In genomic region chr11:132312161-132312560, GRCh38 we compare ENCODE assay signal across 16 cellular contexts.
DNase-seq lines count a peak whose midpoint lies in the region; ATAC-seq and TF ChIP-seq lines count a peak whose summit lies in the region.
"Had no signal": no experiment of that assay in that cellular context is flagged by ENCODE, and none has a peak within 500 bp of the region (broad histone marks: within the 10 kb centered on the region; RNA-seq: fewer than 3 reads in every experiment).

No MANE protein-coding gene starts in this region.

- H3K4me3 ChIP-seq in foreskin fibroblast (ENCODE audit: low read depth in 1 of 2, low read length in 2 of 2): no peak overlapping the region
- H3K4me3 ChIP-seq: coronary artery, spleen, upper lobe of left lung had no signal

- TF ChIP-seq CTCF in foreskin fibroblast (IDR thresholded peaks at IDR 0.05; ENCODE audit: low read depth, low read length): no peak

- DNase-seq in A172 (ENCODE audit: low spot score): peak; percentile 35
- peak; percentile 15 for DNase-seq in HT-29 (ENCODE audit: low spot score)
- DNase-seq in amniotic epithelial cell (ENCODE audit: low read depth): peak; percentile 11
- peak; percentile 48 to 64 for DNase-seq in foreskin fibroblast
- no peak for DNase-seq in NCI-H2029 treated with DMSO at 0.1 percent for 48 hours (lab: John Stamatoyannopoulos, UW)
- no peak for DNase-seq in foreskin melanocyte
- no peak for DNase-seq in cerebellum (ENCODE audit: low spot score)
- DNase-seq: activated CD8-positive, alpha-beta memory T cell treated with anti-CD3 and anti-CD28 coated beads, Interleukin-2, amount 10 ng/mL, durations not matched to agents 7 days and 5 days; activated naive CD4-positive, alpha-beta T cell treated with anti-CD3 and anti-CD28 coated beads, Interleukin-2, amount 10 ng/mL, durations not matched to agents 7 days and 5 days; DMS79; left ventricle myocardium superior; spleen; upper lobe of left lung had no signal

- no peak for ATAC-seq in GM19452 (IDR thresholded peaks at IDR 0.05; ENCODE audit: unreplicated experiment)
- ATAC-seq: activated CD8-positive, alpha-beta memory T cell treated with anti-CD3 and anti-CD28 coated beads, Interleukin-2, amount 10 ng/mL, durations not matched to agents 7 days and 5 days; Panc1 had no signal

Comparison
In these comparisons a context has a peak if more than half of its experiments do, and no peak if none do; other contexts are left out.
1. DNase-seq: peak in A172 (single experiment), HT-29 (single experiment), amniotic epithelial cell (single experiment) and foreskin fibroblast (2 of 2); none in NCI-H2029 treated with DMSO at 0.1 percent for 48 hours (single experiment), foreskin melanocyte (single experiment) and cerebellum (single experiment).